In the genomic region with DNA sequence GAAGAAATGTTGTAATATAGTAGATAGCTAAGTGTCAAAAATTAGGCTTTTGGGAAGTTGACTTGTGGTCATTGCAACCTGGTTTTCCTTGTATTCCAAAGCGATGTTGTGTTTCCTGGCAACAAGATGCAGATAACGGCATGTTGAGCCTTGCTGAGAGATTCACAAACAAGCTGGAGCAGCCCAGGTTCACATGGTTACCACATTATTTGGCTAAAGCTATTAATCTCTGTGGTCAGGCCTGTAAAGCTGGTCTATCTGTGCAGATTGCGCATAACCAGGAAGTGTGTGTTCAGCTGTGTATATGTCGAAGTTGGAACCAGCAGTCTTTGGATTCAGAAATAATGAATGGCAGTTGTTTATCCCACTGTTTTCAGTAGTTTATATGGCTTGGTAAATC, we compare ENCODE assay signal across 8 cellular contexts. TPM values are rescaled to one million over a fixed set of nuclear protein-coding genes. Genes with fewer than 3 reads are reported as not detected.
DNase-seq lines count a peak whose midpoint lies in the region; ATAC-seq and TF ChIP-seq lines count a peak whose summit lies in the region.

No MANE protein-coding gene starts in this region.

- ATAC-seq in GM18505 (IDR thresholded peaks at IDR 0.05; ENCODE audit: unreplicated experiment) (peak; percentile 48), HG02870 (IDR thresholded peaks at IDR 0.05; ENCODE audit: unreplicated experiment) (peak; percentile 70)
- no peak for ATAC-seq in activated CD8-positive, alpha-beta T cell treated with anti-CD3 and anti-CD28 coated beads for 36 hours

- H3K4me3 ChIP-seq in AG09309 (ENCODE audit: control insufficient read depth, low read depth, low read length) (peak overlapping the region; percentile 21; the same call in 1 of the 2 replicates), iPS-18a (ENCODE audit: low read length) (no peak overlapping the region), transverse colon (peak overlapping the region in 1 of 4 donors; percentile 4)

- no peak overlapping the region for H3K27ac Mint-ChIP-seq in activated CD8-positive, alpha-beta T cell treated with anti-CD3 and anti-CD28 coated beads for 36 hours

- H3K27me3 Mint-ChIP-seq in activated CD8-positive, alpha-beta T cell treated with anti-CD3 and anti-CD28 coated beads for 36 hours: no peaks in the 10 kb centered on the region

- H3K36me3 ChIP-seq in iPS-18a (ENCODE audit: control insufficient read depth, low read depth, low read length) (peaks cover 16% of the 10 kb centered on the region), transverse colon (peaks cover 0 to 21% (median 0%) of the 10 kb centered on the region in 4 donors)

- DNase-seq in AG09309 (ENCODE audit: low read depth): peak; percentile 81
- peak; percentile 96 for DNase-seq in NCI-H146 treated with DMSO at 0.1 percent for 48 hours (lab: John Stamatoyannopoulos, UW; ENCODE audit: unreplicated experiment)
- no peak for DNase-seq in activated CD8-positive, alpha-beta T cell treated with anti-CD3 and anti-CD28 coated beads for 36 hours
- DNase-seq in transverse colon: peak; percentile 28
- no peak for DNase-seq in activated naive CD4-positive, alpha-beta T cell treated with anti-CD3 and anti-CD28 coated beads, Interleukin-2, amount 50 U/mL, for 16 hours

- no peak for TF ChIP-seq EP300 in transverse colon (IDR thresholded peaks at IDR 0.05; ENCODE audit: low read depth)

- H3K4me3 Mint-ChIP-seq in activated CD8-positive, alpha-beta T cell treated with anti-CD3 and anti-CD28 coated beads for 36 hours: peak overlapping the region; percentile 12

- intact Hi-C loops in activated CD8-positive, alpha-beta T cell treated with anti-CD3 and anti-CD28 coated beads for 36 hours (cut with micrococcal nuclease): no loop called here
- intact Hi-C loops in transverse colon (cut with DNase I; ENCODE audit: low total_unique reads): no loop called here

- H3K9me3 ChIP-seq in iPS-18a (ENCODE audit: control insufficient read depth, low read depth, low read length) (no peaks in the 10 kb centered on the region), transverse colon (no peaks in the 10 kb centered on the region)

- H3K4me1 Mint-ChIP-seq in activated CD8-positive, alpha-beta T cell treated with anti-CD3 and anti-CD28 coated beads for 36 hours (ENCODE audit: low read depth): peaks cover 76% of the 10 kb centered on the region

- H3K27ac ChIP-seq in iPS-18a (ENCODE audit: low read length): peak overlapping the region; percentile 45
- H3K27ac ChIP-seq in transverse colon: peak overlapping the region; percentile 16 to 34 (median 26)

- WGBS in transverse colon (ENCODE audit: low coverage in 1 of 2), 2 donors: 28 to 32% methylated on average over 3 to 4 of the region's 4 CpGs

- TF ChIP-seq POLR2A in GM18505 (IDR thresholded peaks at IDR 0.05; ENCODE audit: borderline replicate concordance, extremely low read depth, insufficient read depth, insufficient read length): no peak
- TF ChIP-seq POLR2A in transverse colon (IDR thresholded peaks at IDR 0.05): no peak

- CTCF ChIA-PET in activated CD8-positive, alpha-beta T cell treated with anti-CD3 and anti-CD28 coated beads for 36 hours (lab: Charles Lee): interaction anchor here (1.6 kb wide), 1 partner anchor 456 kb away, joined by 4 read pairs; no protein-coding TSS in a partner anchor

- H3K4me1 ChIP-seq in iPS-18a (ENCODE audit: control insufficient read depth, low read depth, low read length): peaks cover 5% of the 10 kb centered on the region
- peaks cover 46 to 94% (median 49%) of the 10 kb centered on the region in 4 donors for H3K4me1 ChIP-seq in transverse colon

- no peaks in the 10 kb centered on the region for H3K9me3 Mint-ChIP-seq in activated CD8-positive, alpha-beta T cell treated with anti-CD3 and anti-CD28 coated beads for 36 hours

- peak overlapping the region; percentile 33 for H3K9ac ChIP-seq in iPS-18a (ENCODE audit: low read length)

- TF ChIP-seq CTCF in AG09309 (IDR thresholded peaks at IDR 0.05; ENCODE audit: control insufficient read depth, insufficient read depth, low read depth, low read length, missing control alignments): no peak
- TF ChIP-seq CTCF in activated CD8-positive, alpha-beta T cell treated with anti-CD3 and anti-CD28 coated beads for 36 hours (IDR thresholded peaks at IDR 0.05): no peak
- TF ChIP-seq CTCF in transverse colon (IDR thresholded peaks at IDR 0.05): no peak

- H3K27me3 ChIP-seq in iPS-18a (ENCODE audit: control insufficient read depth, insufficient read depth, low read length) (peaks cover 6% of the 10 kb centered on the region), transverse colon (no peaks in the 10 kb centered on the region)

- in situ Hi-C loops in transverse colon (cut with MboI; ENCODE audit: low pct_ligation_motif_present in 1 of 4, low pct_unique_long_range_greater_than_20kb in 1 of 4, low sequenced_read_pairs in 3 of 4): loop anchor here in 3 of 4 donors (5.0 to 25.0 kb wide), 5 partner anchors 134 to 519 kb away; a partner anchor contains a TSS

- H3K36me3 Mint-ChIP-seq in activated CD8-positive, alpha-beta T cell treated with anti-CD3 and anti-CD28 coated beads for 36 hours (ENCODE audit: low read depth): peaks cover 52% of the 10 kb centered on the region

- POLR2A ChIA-PET in activated CD8-positive, alpha-beta T cell treated with anti-CD3 and anti-CD28 coated beads for 36 hours (lab: Charles Lee): no interaction called here

RNA-seq across cellular contexts. Expression of a gene that starts 6.6 kb away (rescaled TPM):
- 10 to 100 TPM; 28.0 to 30.0 TPM for total RNA-seq in activated CD8-positive, alpha-beta T cell treated with anti-CD3 and anti-CD28 coated beads for 36 hours
- total RNA-seq in transverse colon: 10 to 100 TPM; 11.9 to 47.1 (median 34.3) TPM

Comparison
In these comparisons a context has a peak if more than half of its experiments do, and no peak if none do; other contexts are left out.
1. DNase-seq: peak in AG09309 (single experiment), NCI-H146 treated with DMSO at 0.1 percent for 48 hours (single experiment) and transverse colon (single experiment); none in activated CD8-positive, alpha-beta T cell treated with anti-CD3 and anti-CD28 coated beads for 36 hours (single experiment) and activated naive CD4-positive, alpha-beta T cell treated with anti-CD3 and anti-CD28 coated beads, Interleukin-2, amount 50 U/mL, for 16 hours (single experiment).